ENCODE assay signal across 9 cellular contexts in genomic region chr1:93591291-93591832, GRCh38.
DNase-seq lines count a peak whose midpoint lies in the region; ATAC-seq and TF ChIP-seq lines count a peak whose summit lies in the region.
"Had no signal": no experiment of that assay in that cellular context is flagged by ENCODE, and none has a peak within 500 bp of the region (broad histone marks: within the 10 kb centered on the region; RNA-seq: fewer than 3 reads in every experiment).

No MANE protein-coding gene starts in this region.

- POLR2A ChIA-PET in activated CD8-positive, alpha-beta T cell treated with anti-CD3 and anti-CD28 coated beads, Interleukin-2, amount 10 ng/mL, durations not matched to agents 7 days and 5 days (lab: Charles Lee), result no interaction called here

- H3K36me3 Mint-ChIP-seq in activated CD8-positive, alpha-beta T cell treated with anti-CD3 and anti-CD28 coated beads, Interleukin-2, amount 10 ng/mL, durations not matched to agents 7 days and 5 days (ENCODE audit: low read depth), result no peaks in the 10 kb centered on the region
- H3K36me3 Mint-ChIP-seq in progenitor cell of endocrine pancreas (ENCODE audit: insufficient read depth), result no peaks in the 10 kb centered on the region

- CTCF ChIA-PET in activated CD8-positive, alpha-beta T cell treated with anti-CD3 and anti-CD28 coated beads, Interleukin-2, amount 10 ng/mL, durations not matched to agents 7 days and 5 days (lab: Charles Lee), result interaction anchor here (1.5 kb wide), 1 partner anchor 38 kb away, joined by 5 read pairs; no protein-coding TSS in a partner anchor

- DNase-seq in activated CD8-positive, alpha-beta T cell treated with anti-CD3 and anti-CD28 coated beads, Interleukin-2, amount 10 ng/mL, durations not matched to agents 7 days and 5 days, result no peak
- DNase-seq in progenitor cell of endocrine pancreas (ENCODE audit: low spot score, unreplicated experiment) (no peak), hepatic stellate cell (ENCODE audit: low spot score) (no peak), SW 1271 (lab: John Stamatoyannopoulos, UW) (no peak), substantia nigra (lab: John Stamatoyannopoulos, UW) (no peak), superior temporal gyrus (ENCODE audit: extremely low spot score) (no peak)
- DNase-seq: effector memory CD4-positive, alpha-beta T cell had no signal

- no peak overlapping the region for H3K27ac ChIP-seq in substantia nigra (ENCODE audit: low read depth, low read length, poor library complexity, severe bottlenecking)

- no peaks in the 10 kb centered on the region for H3K9me3 Mint-ChIP-seq in activated CD8-positive, alpha-beta T cell treated with anti-CD3 and anti-CD28 coated beads, Interleukin-2, amount 10 ng/mL, durations not matched to agents 7 days and 5 days (ENCODE audit: insufficient read depth)
- H3K9me3 Mint-ChIP-seq in progenitor cell of endocrine pancreas (ENCODE audit: low read depth), result no peaks in the 10 kb centered on the region

- ATAC-seq in GM18870 (IDR thresholded peaks at IDR 0.05; ENCODE audit: unreplicated experiment), result peak; percentile 21
- peak; percentile 20 for ATAC-seq in HG02970 (IDR thresholded peaks at IDR 0.05; ENCODE audit: low FRiP score, unreplicated experiment)
- ATAC-seq in activated CD8-positive, alpha-beta T cell treated with anti-CD3 and anti-CD28 coated beads, Interleukin-2, amount 10 ng/mL, durations not matched to agents 7 days and 5 days, result no peak

- peaks cover 22% of the 10 kb centered on the region for H3K27me3 Mint-ChIP-seq in activated CD8-positive, alpha-beta T cell treated with anti-CD3 and anti-CD28 coated beads, Interleukin-2, amount 10 ng/mL, durations not matched to agents 7 days and 5 days (ENCODE audit: low read depth)
- no peaks in the 10 kb centered on the region for H3K27me3 Mint-ChIP-seq in progenitor cell of endocrine pancreas

- no peak overlapping the region for H3K4me3 Mint-ChIP-seq in activated CD8-positive, alpha-beta T cell treated with anti-CD3 and anti-CD28 coated beads, Interleukin-2, amount 10 ng/mL, durations not matched to agents 7 days and 5 days
- H3K4me3 Mint-ChIP-seq in progenitor cell of endocrine pancreas (ENCODE audit: low read depth), result no peak overlapping the region

- peaks cover 36% of the 10 kb centered on the region for H3K4me1 Mint-ChIP-seq in activated CD8-positive, alpha-beta T cell treated with anti-CD3 and anti-CD28 coated beads, Interleukin-2, amount 10 ng/mL, durations not matched to agents 7 days and 5 days (ENCODE audit: low read depth)
- H3K4me1 Mint-ChIP-seq in progenitor cell of endocrine pancreas (ENCODE audit: low read depth), result peaks cover 30% of the 10 kb centered on the region

- H3K27ac Mint-ChIP-seq in activated CD8-positive, alpha-beta T cell treated with anti-CD3 and anti-CD28 coated beads, Interleukin-2, amount 10 ng/mL, durations not matched to agents 7 days and 5 days, result peak overlapping the region; percentile 7
- peak overlapping the region; percentile 97 for H3K27ac Mint-ChIP-seq in progenitor cell of endocrine pancreas

- TF ChIP-seq CTCF in progenitor cell of endocrine pancreas (IDR thresholded peaks at IDR 0.05; ENCODE audit: unreplicated experiment), result no peak
